Comparison of ENCODE assay signal across 9 cellular contexts in genomic region chr6:89369009-89369408, GRCh38. TPM values are rescaled to one million over a fixed set of nuclear protein-coding genes. Genes with fewer than 3 reads are reported as not detected.
A peak's percentile ranks its signal among the peaks of the same experiment; 100 is the strongest.
DNase-seq lines count a peak whose midpoint lies in the region; ATAC-seq and TF ChIP-seq lines count a peak whose summit lies in the region.
"Had no signal": no experiment of that assay in that cellular context is flagged by ENCODE, and none has a peak within 500 bp of the region (broad histone marks: within the 10 kb centered on the region; RNA-seq: fewer than 3 reads in every experiment).

No MANE protein-coding gene starts in this region.

- no peaks in the 10 kb centered on the region for H3K9me3 ChIP-seq in prostate gland

- no peak overlapping the region for H3K27ac ChIP-seq in prostate gland
- H3K27ac ChIP-seq: SK-N-MC had no signal

- H3K4me3 ChIP-seq in foreskin fibroblast (ENCODE audit: low read depth in 1 of 2, low read length in 2 of 2) (no peak overlapping the region), prostate gland (no peak overlapping the region)
- H3K4me3 ChIP-seq: SK-N-MC had no signal

- no peaks in the 10 kb centered on the region for H3K4me1 ChIP-seq in prostate gland (replicated peaks)

- WGBS in prostate gland, result 5% methylated on average over 7 of the region's 7 CpGs

- no peak for TF ChIP-seq POLR2A in prostate gland (IDR thresholded peaks at IDR 0.05)

- intact Hi-C loops in prostate gland (cut with DNase I), result loop anchor here (5.0 kb wide), 1 partner anchor 57 kb away; no protein-coding TSS in a partner anchor

- peak; percentile 72 for DNase-seq in GM03348 (ENCODE audit: low spot score)
- peak; percentile 27 for DNase-seq in RPMI8226
- DNase-seq in foreskin fibroblast, result peak; percentile 47 to 87
- DNase-seq in prostate gland (ENCODE audit: low spot score), result peak; percentile 74
- DNase-seq in activated naive CD4-positive, alpha-beta T cell treated with anti-CD3 and anti-CD28 coated beads, Interleukin-2, amount 50 U/mL, for 16 hours, result no peak

- no peaks in the 10 kb centered on the region for H3K27me3 ChIP-seq in prostate gland (replicated peaks; ENCODE audit: insufficient read depth)

- no peaks in the 10 kb centered on the region for H3K36me3 ChIP-seq in prostate gland

- TF ChIP-seq CTCF in foreskin fibroblast (IDR thresholded peaks at IDR 0.05; ENCODE audit: low read depth, low read length) (peak; percentile 61), prostate gland (IDR thresholded peaks at IDR 0.05) (peak in 3 of 4 experiments; percentile 58 to 73 (median 65))

- ATAC-seq in HG03108 (IDR thresholded peaks at IDR 0.05; ENCODE audit: unreplicated experiment), result no peak
- no peak for ATAC-seq in GM19467 (IDR thresholded peaks at IDR 0.05; ENCODE audit: unreplicated experiment)
- ATAC-seq in HG03439 (IDR thresholded peaks at IDR 0.05; ENCODE audit: unreplicated experiment), result no peak

RNA-seq across cellular contexts. Expression of gene UBE2J1, which starts 16.5 kb away (rescaled TPM):
- total RNA-seq in prostate gland, result 10 to 100 TPM; 31.7 to 98.4 TPM

RNA-seq across cellular contexts. Expression of gene RRAGD, which starts 43.1 kb away (rescaled TPM):
- 10 to 100 TPM; 19.4 to 22.7 TPM for total RNA-seq in prostate gland

RNA-seq across cellular contexts. Expression of gene GABRR2, which starts 53.9 kb away (rescaled TPM):
- total RNA-seq in prostate gland, result under 1 TPM; 0.14 to 0.40 TPM
